Comparison of ENCODE assay signal across 1 cellular context in genomic region chr10:12720217-12720981, GRCh38.
TF ChIP-seq lines count a peak whose summit lies in the region.

No MANE protein-coding gene starts in this region.

TF ChIP-seq in liver, 16 proteins besides CTCF, POLR2A, EP300 and RAD21 (continued from another document):
- peak; percentile 36 for TF ChIP-seq ZBTB33 (IDR thresholded peaks at IDR 0.05)
- peak; percentile 36 for TF ChIP-seq ATF3 (IDR thresholded peaks at IDR 0.05)
- TF ChIP-seq EGR1 (IDR thresholded peaks at IDR 0.05; ENCODE audit: low read depth in 2 of 2): peak in 1 of 2 donors; percentile 59
- TF ChIP-seq MAX (IDR thresholded peaks at IDR 0.05): peak; percentile 41
